8 cellular contexts compared by ENCODE assay signal in the genomic region with DNA sequence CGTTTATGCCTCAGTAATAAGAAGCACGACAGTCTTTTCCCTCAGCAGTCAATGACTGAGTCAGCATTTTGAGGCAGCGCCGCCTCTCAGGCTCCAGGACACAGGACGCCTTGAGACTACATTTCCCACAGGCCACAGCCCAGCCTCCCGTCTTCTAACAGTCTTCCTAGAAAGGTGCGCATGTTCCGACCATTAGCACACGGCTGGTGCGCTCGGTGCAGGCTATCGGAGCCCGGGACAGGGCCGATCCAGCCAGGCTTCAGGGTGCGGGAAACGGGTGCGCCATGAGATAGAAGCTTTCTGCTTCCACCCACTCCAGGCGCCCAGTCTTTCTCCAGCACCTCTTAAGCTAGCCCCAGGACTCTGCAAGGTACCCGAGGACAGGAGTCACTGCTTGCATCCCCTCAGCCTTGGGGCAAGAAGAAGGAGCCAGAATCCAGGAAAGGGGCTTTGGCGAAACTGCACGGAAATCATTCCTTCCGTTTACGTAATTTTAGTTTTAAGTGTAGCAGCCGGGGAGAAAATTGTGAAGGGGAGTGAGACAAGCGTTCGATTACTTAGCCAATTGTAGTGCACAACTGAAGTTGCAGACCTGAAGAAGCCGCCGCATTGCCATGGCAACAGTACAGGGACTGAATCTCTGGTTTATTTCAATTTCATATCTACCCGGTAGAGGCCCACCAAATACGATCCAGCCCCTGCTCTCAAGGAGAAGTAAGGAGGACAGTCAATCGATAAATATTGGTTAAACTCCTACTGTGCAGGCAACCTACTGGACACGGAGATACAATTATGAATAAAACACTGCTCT. TPM values are rescaled to one million over a fixed set of nuclear protein-coding genes. Genes with fewer than 3 reads are reported as not detected.
DNase-seq lines count a peak whose midpoint lies in the region; ATAC-seq and TF ChIP-seq lines count a peak whose summit lies in the region.

No MANE protein-coding gene starts in this region.

- intact Hi-C loops in sigmoid colon (cut with DNase I), result loop anchor here (5.0 kb wide), 1 partner anchor 56 kb away; a partner anchor contains a TSS

- TF ChIP-seq EP300 in sigmoid colon (IDR thresholded peaks at IDR 0.05), result no peak

- ATAC-seq in HG02884 (IDR thresholded peaks at IDR 0.05; ENCODE audit: unreplicated experiment) (peak; percentile 54), HG02938 (IDR thresholded peaks at IDR 0.05; ENCODE audit: unreplicated experiment) (no peak)
- peak; percentile 87 to 88 for ATAC-seq in activated CD4-positive, CD25-positive, alpha-beta regulatory T cell treated with anti-CD3 and anti-CD28 coated beads, Interleukin-2, amount 50 U/mL, for 24 hours

- no peaks in the 10 kb centered on the region for H3K9me3 ChIP-seq in sigmoid colon

- H3K4me3 ChIP-seq in sigmoid colon, result peak overlapping the region; percentile 35 to 64 (median 58)

- no peak for TF ChIP-seq POLR2A in sigmoid colon (IDR thresholded peaks at IDR 0.05)

- peaks cover 0 to 12% (median 0%) of the 10 kb centered on the region in 4 donors for H3K4me1 ChIP-seq in sigmoid colon

- no peaks in the 10 kb centered on the region for H3K27me3 ChIP-seq in sigmoid colon

- peak; percentile 37 for DNase-seq in CD1c-positive myeloid dendritic cell (ENCODE audit: extremely low spot score)
- peak; percentile 22 to 55 for DNase-seq in cerebellar nuclear complex (lab: John Stamatoyannopoulos, UW)
- peak; percentile 81 for DNase-seq in iPS-NIHi7 (ENCODE audit: extremely low spot score)
- DNase-seq in sigmoid colon, result peak; percentile 88
- no peak for DNase-seq in T-helper 9 cell

- no peaks in the 10 kb centered on the region for H3K36me3 ChIP-seq in sigmoid colon

- peak overlapping the region; percentile 11 to 73 (median 62) for H3K27ac ChIP-seq in sigmoid colon

- TF ChIP-seq CTCF in sigmoid colon (IDR thresholded peaks at IDR 0.05), result no peak

- 13 to 16% methylated on average over 32 of the region's 32 CpGs for WGBS in sigmoid colon, 2 donors

RNA-seq across cellular contexts. Expression of a gene that starts 53.9 kb away (rescaled TPM):
- total RNA-seq in sigmoid colon, result 10 to 100 TPM; 16.6 to 28.5 (median 24.7) TPM
- polyA plus RNA-seq in sigmoid colon, result 1 to 10 TPM; 3.0 to 6.6 (median 4.2) TPM
